ENCODE assay signal across 8 cellular contexts in the genomic region with DNA sequence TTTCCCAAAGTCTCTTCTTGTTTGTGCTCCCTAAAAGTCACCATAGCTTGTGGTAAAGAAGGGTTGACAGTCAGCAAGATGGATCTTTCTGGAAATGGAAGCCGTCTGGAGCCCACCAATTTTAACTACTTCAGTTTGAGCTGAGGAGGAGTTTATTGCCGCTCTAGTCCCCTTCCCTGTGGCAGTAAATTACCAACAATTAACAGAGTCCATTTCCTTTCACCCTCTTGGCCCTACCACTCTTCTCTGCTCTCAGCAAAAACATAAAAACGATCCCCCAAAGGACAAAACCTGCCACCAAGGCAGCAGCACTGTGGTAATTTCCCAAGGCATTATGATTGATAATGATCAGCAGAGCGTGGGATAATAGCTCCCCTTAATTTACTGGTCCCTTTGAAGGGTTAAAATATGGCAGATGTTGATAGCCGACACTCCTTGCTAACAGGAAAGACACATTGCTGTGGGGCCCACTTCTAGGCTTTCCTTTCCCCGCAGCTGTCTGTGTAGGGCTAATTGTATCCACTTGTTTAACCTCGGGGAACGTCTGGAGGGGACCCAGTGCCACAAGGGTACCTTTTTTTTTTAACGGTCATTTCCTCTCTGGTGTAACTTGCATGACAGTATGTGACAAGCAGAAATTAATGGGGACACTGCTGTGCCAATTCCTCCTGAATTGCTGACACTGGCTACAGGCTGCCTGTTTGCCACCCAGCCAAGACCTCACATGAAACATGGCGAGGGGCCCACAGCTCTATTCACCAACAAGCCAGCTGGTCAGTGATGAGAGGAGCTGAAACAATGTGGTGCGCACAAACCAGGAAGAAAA.
A peak's percentile ranks its signal among the peaks of the same experiment; 100 is the strongest.
DNase-seq lines count a peak whose midpoint lies in the region; ATAC-seq and TF ChIP-seq lines count a peak whose summit lies in the region.

No MANE protein-coding gene starts in this region.

- H3K4me3 ChIP-seq in dorsolateral prefrontal cortex: peak overlapping the region in 19 of 59 donors; percentile 2 to 35 (median 14)
- no peak overlapping the region for H3K4me3 ChIP-seq in smooth muscle cell

- no peaks in the 10 kb centered on the region for H3K9me3 ChIP-seq in smooth muscle cell (replicated peaks; ENCODE audit: low read depth)

- H3K4me3 Mint-ChIP-seq in activated CD4-positive, alpha-beta T cell treated with anti-CD3 and anti-CD28 coated beads, Interleukin-2, amount 10 ng/mL, durations not matched to agents 7 days and 5 days: no peak overlapping the region

- peak overlapping the region in 54 of 59 donors; percentile 8 to 83 (median 66) for H3K27ac ChIP-seq in dorsolateral prefrontal cortex
- peak overlapping the region; percentile 75 for H3K27ac ChIP-seq in smooth muscle cell (ENCODE audit: low read depth)

- POLR2A ChIA-PET in activated CD4-positive, alpha-beta T cell treated with anti-CD3 and anti-CD28 coated beads, Interleukin-2, amount 10 ng/mL, durations not matched to agents 7 days and 5 days (lab: Charles Lee): no interaction called here

- H3K9me3 Mint-ChIP-seq in activated CD4-positive, alpha-beta T cell treated with anti-CD3 and anti-CD28 coated beads, Interleukin-2, amount 10 ng/mL, durations not matched to agents 7 days and 5 days: no peaks in the 10 kb centered on the region

- no peaks in the 10 kb centered on the region for H3K27me3 Mint-ChIP-seq in activated CD4-positive, alpha-beta T cell treated with anti-CD3 and anti-CD28 coated beads, Interleukin-2, amount 10 ng/mL, durations not matched to agents 7 days and 5 days

- peaks cover 70% of the 10 kb centered on the region for H3K36me3 Mint-ChIP-seq in activated CD4-positive, alpha-beta T cell treated with anti-CD3 and anti-CD28 coated beads, Interleukin-2, amount 10 ng/mL, durations not matched to agents 7 days and 5 days (ENCODE audit: low read depth)

- H3K27me3 ChIP-seq in dorsolateral prefrontal cortex (no peaks in the 10 kb centered on the region), smooth muscle cell (ENCODE audit: low read depth) (no peaks in the 10 kb centered on the region)

- peaks cover 72% of the 10 kb centered on the region for H3K79me2 ChIP-seq in smooth muscle cell (ENCODE audit: low read depth)

- peak overlapping the region; percentile 34 for H3K27ac Mint-ChIP-seq in activated CD4-positive, alpha-beta T cell treated with anti-CD3 and anti-CD28 coated beads, Interleukin-2, amount 10 ng/mL, durations not matched to agents 7 days and 5 days

- intact Hi-C loops in dorsolateral prefrontal cortex (cut with DNase I): loop anchor here in 1 of 2 donors (5.0 kb wide), 1 partner anchor 38 kb away; no protein-coding TSS in a partner anchor

- CTCF ChIA-PET in activated CD4-positive, alpha-beta T cell treated with anti-CD3 and anti-CD28 coated beads, Interleukin-2, amount 10 ng/mL, durations not matched to agents 7 days and 5 days (lab: Charles Lee): interaction anchor here (0.6 to 2.1 kb wide), 5 partner anchors 13 to 78 kb away, joined by 3 to 5 read pairs (median 4); no protein-coding TSS in a partner anchor

- no peak for DNase-seq in activated CD4-positive, alpha-beta T cell treated with anti-CD3 and anti-CD28 coated beads, Interleukin-2, amount 10 ng/mL, durations not matched to agents 7 days and 5 days
- no peak for DNase-seq in activated CD4-positive, alpha-beta T cell treated with anti-CD3 and anti-CD28 coated beads, Interleukin-2, amount 50 U/mL, for 48 hours
- DNase-seq in NCI-H446 (lab: John Stamatoyannopoulos, UW): peak; percentile 62 to 76
- DNase-seq in dorsolateral prefrontal cortex: peak; percentile 46 to 85 (median 68)
- no peak for DNase-seq in smooth muscle cell (lab: John Stamatoyannopoulos, UW; ENCODE audit: unreplicated experiment)
- DNase-seq in stimulated activated naive CD4-positive, alpha-beta T cell (lab: John Stamatoyannopoulos, UW): no peak
- no peak for DNase-seq in SW480 (ENCODE audit: low spot score)

- peaks cover 39% of the 10 kb centered on the region for H3K4me1 Mint-ChIP-seq in activated CD4-positive, alpha-beta T cell treated with anti-CD3 and anti-CD28 coated beads, Interleukin-2, amount 10 ng/mL, durations not matched to agents 7 days and 5 days

- H2AFZ ChIP-seq in smooth muscle cell (ENCODE audit: low read depth): no peak overlapping the region

- H3F3A ChIP-seq in smooth muscle cell (ENCODE audit: low read depth): peaks cover 22% of the 10 kb centered on the region

- H3K4me2 ChIP-seq in smooth muscle cell: no peak overlapping the region

- ATAC-seq in GM18505 (IDR thresholded peaks at IDR 0.05; ENCODE audit: unreplicated experiment): no peak

- H3K4me1 ChIP-seq in smooth muscle cell (ENCODE audit: low read depth): peaks cover 21% of the 10 kb centered on the region

- WGBS in smooth muscle cell (ENCODE audit: low lambda C conversion rate): 46% methylated on average over 11 of the region's 11 CpGs

- H3K9ac ChIP-seq in smooth muscle cell (ENCODE audit: low read depth): no peak overlapping the region

- no peak for TF ChIP-seq CTCF in dorsolateral prefrontal cortex (IDR thresholded peaks at IDR 0.05 in 54 of 56, conservative IDR thresholded peaks at IDR 0.05 in 2 of 56; ENCODE audit: low read depth in 1 of 56, partially characterized antibody in 56 of 56)
- no peak for TF ChIP-seq CTCF in smooth muscle cell (IDR thresholded peaks at IDR 0.05; ENCODE audit: borderline replicate concordance, insufficient read depth, poor library complexity, severe bottlenecking)

- peaks cover 40% of the 10 kb centered on the region for H4K20me1 ChIP-seq in smooth muscle cell (ENCODE audit: low read depth)

- no peaks in the 10 kb centered on the region for H3K36me3 ChIP-seq in smooth muscle cell (ENCODE audit: low read depth)

- no peak for TF ChIP-seq POLR2A in GM18505 (IDR thresholded peaks at IDR 0.05; ENCODE audit: borderline replicate concordance, extremely low read depth, insufficient read depth, insufficient read length)

Comparison
In these comparisons a context has a peak if more than half of its experiments do, and no peak if none do; other contexts are left out.
1. DNase-seq: peak in NCI-H446 (2 of 2) and dorsolateral prefrontal cortex (10 of 10); none in activated CD4-positive, alpha-beta T cell treated with anti-CD3 and anti-CD28 coated beads, Interleukin-2, amount 10 ng/mL, durations not matched to agents 7 days and 5 days (single experiment), activated CD4-positive, alpha-beta T cell treated with anti-CD3 and anti-CD28 coated beads, Interleukin-2, amount 50 U/mL, for 48 hours (0 of 2), smooth muscle cell (single experiment), stimulated activated naive CD4-positive, alpha-beta T cell (0 of 6) and SW480 (single experiment).